ENCODE assay signal across 15 cellular contexts in genomic region chr14:74934476-74935339, GRCh38. TPM values are rescaled to one million over a fixed set of nuclear protein-coding genes. Genes with fewer than 3 reads are reported as not detected.
DNase-seq lines count a peak whose midpoint lies in the region; ATAC-seq, FAIRE-seq and TF ChIP-seq lines count a peak whose summit lies in the region.
"Had no signal": no experiment of that assay in that cellular context is flagged by ENCODE, and none has a peak within 500 bp of the region (broad histone marks: within the 10 kb centered on the region; RNA-seq: fewer than 3 reads in every experiment).

No MANE protein-coding gene starts in this region.

- no peak for DNase-seq in WTC11 (ENCODE audit: low spot score)
- DNase-seq in left kidney (ENCODE audit: low read depth, low spot score), result peak; percentile 72
- DNase-seq in psoas muscle, result no peak
- no peak for DNase-seq in activated T-cell treated with anti-CD3 and anti-CD28 coated beads, Interleukin-2, amount 50 U/mL, for 48 hours
- no peak for DNase-seq in NCI-H1092 treated with DMSO at 0.1 percent for 48 hours (lab: John Stamatoyannopoulos, UW)
- no peak for DNase-seq in D721Med (ENCODE audit: insufficient read length, low spot score)
- DNase-seq in globus pallidus (ENCODE audit: low spot score), result no peak
- DNase-seq: DMS153, MM.1S, nephron progenitor cell had no signal

- no peaks in the 10 kb centered on the region for H3K9me3 Mint-ChIP-seq in WTC11
- H3K9me3 Mint-ChIP-seq: nephron progenitor cell had no signal

- 48 to 62% (median 55%) methylated on average over 24 to 25 of the region's 25 CpGs for WGBS in psoas muscle, 3 donors

- intact Hi-C loops in psoas muscle (cut with DNase I), result no loop called here

- H3K36me3 Mint-ChIP-seq in WTC11, result no peaks in the 10 kb centered on the region

- ATAC-seq in WTC11, result peak; percentile 56
- peak; percentile 62 to 81 (median 66) for ATAC-seq in psoas muscle

- no peaks in the 10 kb centered on the region; the same call in none of the 2 replicates for H3K27me3 Mint-ChIP-seq in WTC11 (ENCODE audit: low read depth)

- H3K36me3 ChIP-seq in psoas muscle (ENCODE audit: insufficient read depth in 1 of 2, low read depth in 1 of 2), result no peaks in the 10 kb centered on the region
- H3K36me3 ChIP-seq: thoracic aorta had no signal

- no peaks in the 10 kb centered on the region for H3K27me3 ChIP-seq in psoas muscle (ENCODE audit: insufficient read depth in 3 of 3, low read length in 2 of 3)

- no peak overlapping the region for H3K27ac Mint-ChIP-seq in WTC11
- H3K27ac Mint-ChIP-seq: nephron progenitor cell had no signal

- H3K4me3 ChIP-seq in psoas muscle, result peak overlapping the region; percentile 22
- H3K4me3 ChIP-seq: SK-N-MC, thoracic aorta had no signal

- peaks cover 42% of the 10 kb centered on the region for H3K4me1 ChIP-seq in psoas muscle

- 0 out of 2 replicates have a peak, but pooled peaks cover 3% of the 10 kb centered on the region for H3K4me1 Mint-ChIP-seq in WTC11

- no peak for FAIRE-seq in D721Med (lab: Jason Lieb, UNC)
- FAIRE-seq: frontal cortex, islet of Langerhans had no signal

- no peaks in the 10 kb centered on the region for H3K9me3 ChIP-seq in psoas muscle
- H3K9me3 ChIP-seq: thoracic aorta had no signal

- 0 out of 2 replicates have a peak, but pooled peaks have one; percentile 4 for TF ChIP-seq CTCF in GM12874 (IDR thresholded peaks at IDR 0.05; ENCODE audit: insufficient read depth, low read depth, low read length)
- no peak for TF ChIP-seq CTCF in WTC11 (IDR thresholded peaks at IDR 0.05)
- TF ChIP-seq CTCF in psoas muscle (IDR thresholded peaks at IDR 0.05), result no peak
- TF ChIP-seq CTCF in D721Med (IDR thresholded peaks at IDR 0.05; ENCODE audit: insufficient read depth, missing control alignments), result no peak

- peak overlapping the region; percentile 72 for H3K27ac ChIP-seq in psoas muscle
- H3K27ac ChIP-seq: SK-N-MC, thoracic aorta had no signal

- no peak overlapping the region for H3K4me3 Mint-ChIP-seq in WTC11
- H3K4me3 Mint-ChIP-seq: nephron progenitor cell had no signal

- CTCF ChIA-PET in WTC11 (lab: Charles Lee), result interaction anchor here (0.9 to 2.5 kb wide), 9 partner anchors 10 to 154 kb away, joined by 3 to 23 read pairs (median 4); partner anchors contain the start of gene RPS6KL1

- POLR2A ChIA-PET in WTC11 (lab: Charles Lee), result interaction anchor here (0.7 kb wide), 1 partner anchor 12 kb away, joined by 3 read pairs; the partner anchor contains the start of gene RPS6KL1

TF ChIP-seq in WTC11, 78 proteins besides CTCF, POLR2A, EP300 and RAD21:
- TF ChIP-seq SP1 (CRISPR knock-in tag; conservative IDR thresholded peaks at IDR 0.05), result no peak
- TF ChIP-seq NR2C2 (CRISPR knock-in tag; IDR thresholded peaks at IDR 0.05), result no peak
- no peak for TF ChIP-seq IRF2 (CRISPR knock-in tag; IDR thresholded peaks at IDR 0.05; ENCODE audit: borderline replicate concordance, low read depth)
- TF ChIP-seq RELA (CRISPR knock-in tag; IDR thresholded peaks at IDR 0.05; ENCODE audit: borderline replicate concordance), result no peak
- TF ChIP-seq JUN (CRISPR knock-in tag; IDR thresholded peaks at IDR 0.05), result no peak
- TF ChIP-seq, protein P1, sequence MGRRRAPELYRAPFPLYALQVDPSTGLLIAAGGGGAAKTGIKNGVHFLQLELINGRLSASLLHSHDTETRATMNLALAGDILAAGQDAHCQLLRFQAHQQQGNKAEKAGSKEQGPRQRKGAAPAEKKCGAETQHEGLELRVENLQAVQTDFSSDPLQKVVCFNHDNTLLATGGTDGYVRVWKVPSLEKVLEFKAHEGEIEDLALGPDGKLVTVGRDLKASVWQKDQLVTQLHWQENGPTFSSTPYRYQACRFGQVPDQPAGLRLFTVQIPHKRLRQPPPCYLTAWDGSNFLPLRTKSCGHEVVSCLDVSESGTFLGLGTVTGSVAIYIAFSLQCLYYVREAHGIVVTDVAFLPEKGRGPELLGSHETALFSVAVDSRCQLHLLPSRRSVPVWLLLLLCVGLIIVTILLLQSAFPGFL (CRISPR knock-in tag; IDR thresholded peaks at IDR 0.05; ENCODE audit: borderline replicate concordance), result no peak
- no peak for TF ChIP-seq CBFB (CRISPR knock-in tag; IDR thresholded peaks at IDR 0.05; ENCODE audit: low read depth)
- TF ChIP-seq, protein P2, sequence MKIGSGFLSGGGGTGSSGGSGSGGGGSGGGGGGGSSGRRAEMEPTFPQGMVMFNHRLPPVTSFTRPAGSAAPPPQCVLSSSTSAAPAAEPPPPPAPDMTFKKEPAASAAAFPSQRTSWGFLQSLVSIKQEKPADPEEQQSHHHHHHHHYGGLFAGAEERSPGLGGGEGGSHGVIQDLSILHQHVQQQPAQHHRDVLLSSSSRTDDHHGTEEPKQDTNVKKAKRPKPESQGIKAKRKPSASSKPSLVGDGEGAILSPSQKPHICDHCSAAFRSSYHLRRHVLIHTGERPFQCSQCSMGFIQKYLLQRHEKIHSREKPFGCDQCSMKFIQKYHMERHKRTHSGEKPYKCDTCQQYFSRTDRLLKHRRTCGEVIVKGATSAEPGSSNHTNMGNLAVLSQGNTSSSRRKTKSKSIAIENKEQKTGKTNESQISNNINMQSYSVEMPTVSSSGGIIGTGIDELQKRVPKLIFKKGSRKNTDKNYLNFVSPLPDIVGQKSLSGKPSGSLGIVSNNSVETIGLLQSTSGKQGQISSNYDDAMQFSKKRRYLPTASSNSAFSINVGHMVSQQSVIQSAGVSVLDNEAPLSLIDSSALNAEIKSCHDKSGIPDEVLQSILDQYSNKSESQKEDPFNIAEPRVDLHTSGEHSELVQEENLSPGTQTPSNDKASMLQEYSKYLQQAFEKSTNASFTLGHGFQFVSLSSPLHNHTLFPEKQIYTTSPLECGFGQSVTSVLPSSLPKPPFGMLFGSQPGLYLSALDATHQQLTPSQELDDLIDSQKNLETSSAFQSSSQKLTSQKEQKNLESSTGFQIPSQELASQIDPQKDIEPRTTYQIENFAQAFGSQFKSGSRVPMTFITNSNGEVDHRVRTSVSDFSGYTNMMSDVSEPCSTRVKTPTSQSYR (CRISPR knock-in tag; IDR thresholded peaks at IDR 0.05), result no peak
- no peak for TF ChIP-seq TEAD4 (CRISPR knock-in tag; IDR thresholded peaks at IDR 0.05)
- TF ChIP-seq, protein P3, sequence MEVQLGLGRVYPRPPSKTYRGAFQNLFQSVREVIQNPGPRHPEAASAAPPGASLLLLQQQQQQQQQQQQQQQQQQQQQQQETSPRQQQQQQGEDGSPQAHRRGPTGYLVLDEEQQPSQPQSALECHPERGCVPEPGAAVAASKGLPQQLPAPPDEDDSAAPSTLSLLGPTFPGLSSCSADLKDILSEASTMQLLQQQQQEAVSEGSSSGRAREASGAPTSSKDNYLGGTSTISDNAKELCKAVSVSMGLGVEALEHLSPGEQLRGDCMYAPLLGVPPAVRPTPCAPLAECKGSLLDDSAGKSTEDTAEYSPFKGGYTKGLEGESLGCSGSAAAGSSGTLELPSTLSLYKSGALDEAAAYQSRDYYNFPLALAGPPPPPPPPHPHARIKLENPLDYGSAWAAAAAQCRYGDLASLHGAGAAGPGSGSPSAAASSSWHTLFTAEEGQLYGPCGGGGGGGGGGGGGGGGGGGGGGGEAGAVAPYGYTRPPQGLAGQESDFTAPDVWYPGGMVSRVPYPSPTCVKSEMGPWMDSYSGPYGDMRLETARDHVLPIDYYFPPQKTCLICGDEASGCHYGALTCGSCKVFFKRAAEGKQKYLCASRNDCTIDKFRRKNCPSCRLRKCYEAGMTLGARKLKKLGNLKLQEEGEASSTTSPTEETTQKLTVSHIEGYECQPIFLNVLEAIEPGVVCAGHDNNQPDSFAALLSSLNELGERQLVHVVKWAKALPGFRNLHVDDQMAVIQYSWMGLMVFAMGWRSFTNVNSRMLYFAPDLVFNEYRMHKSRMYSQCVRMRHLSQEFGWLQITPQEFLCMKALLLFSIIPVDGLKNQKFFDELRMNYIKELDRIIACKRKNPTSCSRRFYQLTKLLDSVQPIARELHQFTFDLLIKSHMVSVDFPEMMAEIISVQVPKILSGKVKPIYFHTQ (CRISPR knock-in tag; IDR thresholded peaks at IDR 0.05), result no peak
- no peak for TF ChIP-seq NR1H2 (CRISPR knock-in tag; IDR thresholded peaks at IDR 0.05)
- no peak for TF ChIP-seq ATF1 (CRISPR knock-in tag; IDR thresholded peaks at IDR 0.05)

RNA-seq across cellular contexts. Expression of gene RPS6KL1, which starts 11.6 kb away (rescaled TPM):
- 10.6 to 12.6 TPM (median 12.2 TPM) in 3 replicates for total RNA-seq in WTC11 (2021)
- 10 to 100 TPM; 23.0 to 34.1 (median 28.1) TPM for total RNA-seq in psoas muscle
- polyA plus RNA-seq in psoas muscle, result 10 to 100 TPM in 2 of 3 donors, 1 to 10 TPM in 1; 9.4 to 25.6 (median 11.1) TPM

RNA-seq across cellular contexts. Expression of gene PGF, which starts 20.7 kb away (rescaled TPM):
- total RNA-seq in WTC11 (2021), result 5.0 to 6.7 TPM (median 6.5 TPM) in 3 replicates
- 1 to 10 TPM; 4.1 to 9.8 (median 8.1) TPM for total RNA-seq in psoas muscle
- 1 to 10 TPM; 2.5 to 9.2 (median 2.6) TPM for polyA plus RNA-seq in psoas muscle

RNA-seq across cellular contexts. Expression of gene DLST, which starts 53.0 kb away (rescaled TPM):
- total RNA-seq in WTC11 (2021), result 112 to 121 TPM (median 119 TPM) in 3 replicates
- 100 to 1,000 TPM; 133 to 221 (median 144) TPM for total RNA-seq in psoas muscle
- polyA plus RNA-seq in psoas muscle, result 100 to 1,000 TPM in 2 of 3 donors, 10 to 100 TPM in 1; 97.7 to 162 (median 123) TPM

RNA-seq across cellular contexts. Expression of gene PROX2, which starts 58.8 kb away (rescaled TPM):
- total RNA-seq in WTC11 (2021) (0.04 to 0.27 TPM in 2 of 3 replicates, not detected in the other), psoas muscle (not detected)
- not detected for polyA plus RNA-seq in psoas muscle
- total RNA-seq: frontal cortex, thoracic aorta had no signal
